27 cellular contexts compared by ENCODE assay signal in the genomic region with DNA sequence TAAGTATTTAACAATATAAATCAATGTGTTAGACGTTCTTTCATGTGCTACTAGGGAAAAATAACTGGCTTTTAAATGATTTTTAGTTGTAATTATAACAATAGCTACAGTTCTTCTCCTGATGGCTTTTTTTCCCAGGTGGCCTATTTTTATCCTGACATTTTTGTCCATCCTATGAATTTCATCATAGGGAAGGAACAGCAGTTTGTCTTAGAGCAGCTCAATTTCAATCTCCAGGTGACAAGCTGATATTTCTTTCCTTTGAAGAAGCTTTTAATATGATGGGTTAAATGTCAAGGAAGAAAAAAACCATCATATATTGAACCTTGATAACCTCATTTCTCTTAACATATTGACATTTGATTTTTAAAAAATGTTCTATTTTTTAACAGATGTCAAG.
DNase-seq lines count a peak whose midpoint lies in the region; TF ChIP-seq lines count a peak whose summit lies in the region.
"Had no signal": no experiment of that assay in that cellular context is flagged by ENCODE, and none has a peak within 500 bp of the region (broad histone marks: within the 10 kb centered on the region; RNA-seq: fewer than 3 reads in every experiment).

No MANE protein-coding gene starts in this region.

- H3F3A ChIP-seq in neural cell (ENCODE audit: insufficient read depth, low read length, poor library complexity, severe bottlenecking) = no peaks in the 10 kb centered on the region

- no peak overlapping the region for H3K9ac ChIP-seq in neural cell (ENCODE audit: low read length)
- H3K9ac ChIP-seq: BLaER1; BLaER1 treated with 17β-estradiol and CSF1 and Interleukin-3, amounts not matched to agents 10 nM and 100 nM had no signal

- H3K9me2 ChIP-seq in neural cell (ENCODE audit: insufficient read depth, low read length) = no peaks in the 10 kb centered on the region

- TF ChIP-seq CTCF in neural cell (IDR thresholded peaks at IDR 0.05; ENCODE audit: poor library complexity, severe bottlenecking) = no peak

- no peaks in the 10 kb centered on the region for H3K9me3 ChIP-seq in neural cell (ENCODE audit: low read length)
- H3K9me3 ChIP-seq: A549, BE2C, Caco-2 had no signal

- H3K79me2 ChIP-seq in neural cell (replicated peaks; ENCODE audit: insufficient read depth, low read length) = no peaks in the 10 kb centered on the region

- no peaks in the 10 kb centered on the region for H4K20me1 ChIP-seq in neural cell (ENCODE audit: insufficient read depth)
- H4K20me1 ChIP-seq: BLaER1; BLaER1 treated with 17β-estradiol and CSF1 and Interleukin-3, amounts not matched to agents 10 nM and 100 nM had no signal

- peak; percentile 14 for TF ChIP-seq RAD21 in neural cell (conservative IDR thresholded peaks at IDR 0.05)

- H3K27me3 ChIP-seq in neural cell (ENCODE audit: insufficient read depth, low read depth, low read length) = no peaks in the 10 kb centered on the region
- H3K27me3 ChIP-seq: BE2C; BLaER1; BLaER1 treated with 17β-estradiol and CSF1 and Interleukin-3, amounts not matched to agents 10 nM and 100 nM had no signal

- peak; percentile 95 for TF ChIP-seq EP300 in neural cell (conservative IDR thresholded peaks at IDR 0.05; ENCODE audit: poor library complexity, severe bottlenecking)

- H3K36me3 ChIP-seq in neural cell (ENCODE audit: insufficient read depth, low read length) = no peaks in the 10 kb centered on the region
- H3K36me3 ChIP-seq: BE2C; BLaER1; BLaER1 treated with 17β-estradiol and CSF1 and Interleukin-3, amounts not matched to agents 10 nM and 100 nM had no signal

- H3K4me3 ChIP-seq in neural cell (ENCODE audit: low read length) = peak overlapping the region; percentile 4
- H3K4me3 ChIP-seq: A549; BLaER1; BLaER1 treated with 17β-estradiol and CSF1 and Interleukin-3, amounts not matched to agents 10 nM and 100 nM had no signal

- no peak for DNase-seq in central memory CD4-positive, alpha-beta T cell
- DNase-seq: 8988T; ACHN; AML-193; BE2C; C1 segment of cervical spinal cord; Caco-2; Calu3; CD4-positive, alpha-beta memory T cell; CD4-positive, alpha-beta T cell; CD4-positive, CD25-positive, alpha-beta regulatory T cell; CD8-positive, alpha-beta memory T cell; CD8-positive, alpha-beta T cell; COR-L47; DMS 273 treated with DMSO at 0.1 percent for 48 hours; DMS153; DMS53; DMS79; DMS79 treated with DMSO at 0.1 percent for 48 hours; DND-41; EL had no signal

- H2AFZ ChIP-seq in neural cell (ENCODE audit: low read depth, low read length) = no peak overlapping the region

- peak overlapping the region; percentile 40 for H3K4me2 ChIP-seq in neural cell (ENCODE audit: low read length)
- H3K4me2 ChIP-seq: A549; BLaER1; BLaER1 treated with 17β-estradiol and CSF1 and Interleukin-3, amounts not matched to agents 10 nM and 100 nM had no signal

- peak overlapping the region; percentile 68 for H3K27ac ChIP-seq in neural cell (ENCODE audit: low read length)
- H3K27ac ChIP-seq: 22Rv1; A549; BLaER1; BLaER1 treated with 17β-estradiol and CSF1 and Interleukin-3, amounts not matched to agents 10 nM and 100 nM; C4-2B had no signal

TF ChIP-seq in neural cell, 6 proteins besides CTCF, POLR2A, EP300 and RAD21:
- peak; percentile 66 for TF ChIP-seq POLR2AphosphoS5 (IDR thresholded peaks at IDR 0.05)
- no peak for TF ChIP-seq MXI1 (conservative IDR thresholded peaks at IDR 0.05; ENCODE audit: poor library complexity, severe bottlenecking)
- TF ChIP-seq EZH2 (IDR thresholded peaks at IDR 0.05; ENCODE audit: borderline replicate concordance, insufficient read depth, low read length, poor library complexity, severe bottlenecking) = no peak
- TF ChIP-seq SMC3 (conservative IDR thresholded peaks at IDR 0.05; ENCODE audit: poor library complexity) = no peak
- TF ChIP-seq, protein P1, sequence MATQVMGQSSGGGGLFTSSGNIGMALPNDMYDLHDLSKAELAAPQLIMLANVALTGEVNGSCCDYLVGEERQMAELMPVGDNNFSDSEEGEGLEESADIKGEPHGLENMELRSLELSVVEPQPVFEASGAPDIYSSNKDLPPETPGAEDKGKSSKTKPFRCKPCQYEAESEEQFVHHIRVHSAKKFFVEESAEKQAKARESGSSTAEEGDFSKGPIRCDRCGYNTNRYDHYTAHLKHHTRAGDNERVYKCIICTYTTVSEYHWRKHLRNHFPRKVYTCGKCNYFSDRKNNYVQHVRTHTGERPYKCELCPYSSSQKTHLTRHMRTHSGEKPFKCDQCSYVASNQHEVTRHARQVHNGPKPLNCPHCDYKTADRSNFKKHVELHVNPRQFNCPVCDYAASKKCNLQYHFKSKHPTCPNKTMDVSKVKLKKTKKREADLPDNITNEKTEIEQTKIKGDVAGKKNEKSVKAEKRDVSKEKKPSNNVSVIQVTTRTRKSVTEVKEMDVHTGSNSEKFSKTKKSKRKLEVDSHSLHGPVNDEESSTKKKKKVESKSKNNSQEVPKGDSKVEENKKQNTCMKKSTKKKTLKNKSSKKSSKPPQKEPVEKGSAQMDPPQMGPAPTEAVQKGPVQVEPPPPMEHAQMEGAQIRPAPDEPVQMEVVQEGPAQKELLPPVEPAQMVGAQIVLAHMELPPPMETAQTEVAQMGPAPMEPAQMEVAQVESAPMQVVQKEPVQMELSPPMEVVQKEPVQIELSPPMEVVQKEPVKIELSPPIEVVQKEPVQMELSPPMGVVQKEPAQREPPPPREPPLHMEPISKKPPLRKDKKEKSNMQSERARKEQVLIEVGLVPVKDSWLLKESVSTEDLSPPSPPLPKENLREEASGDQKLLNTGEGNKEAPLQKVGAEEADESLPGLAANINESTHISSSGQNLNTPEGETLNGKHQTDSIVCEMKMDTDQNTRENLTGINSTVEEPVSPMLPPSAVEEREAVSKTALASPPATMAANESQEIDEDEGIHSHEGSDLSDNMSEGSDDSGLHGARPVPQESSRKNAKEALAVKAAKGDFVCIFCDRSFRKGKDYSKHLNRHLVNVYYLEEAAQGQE (IDR thresholded peaks at IDR 0.05; ENCODE audit: borderline replicate concordance) = peak; percentile 99
- no peak for TF ChIP-seq TAF1 (IDR thresholded peaks at IDR 0.05; ENCODE audit: low read depth)
TF ChIP-seq in neural cell: peak in this region for 2.
